Comparison of ENCODE assay signal across 8 cellular contexts in genomic region chr2:30147196-30147714, GRCh38. TPM values are rescaled to one million over a fixed set of nuclear protein-coding genes. Genes with fewer than 3 reads are reported as not detected.
DNase-seq lines count a peak whose midpoint lies in the region; ATAC-seq and TF ChIP-seq lines count a peak whose summit lies in the region.

No MANE protein-coding gene starts in this region.

- peak overlapping the region; percentile 75 for H3K4me3 Mint-ChIP-seq in activated CD8-positive, alpha-beta memory T cell treated with anti-CD3 and anti-CD28 coated beads, Interleukin-2, amount 10 ng/mL, durations not matched to agents 7 days and 5 days
- peak overlapping the region; percentile 84 for H3K4me3 Mint-ChIP-seq in activated naive CD4-positive, alpha-beta T cell treated with anti-CD3 and anti-CD28 coated beads, Interleukin-2, amount 10 ng/mL, durations not matched to agents 7 days and 5 days

- H3K9me3 Mint-ChIP-seq in activated CD8-positive, alpha-beta memory T cell treated with anti-CD3 and anti-CD28 coated beads, Interleukin-2, amount 10 ng/mL, durations not matched to agents 7 days and 5 days (ENCODE audit: low read depth): no peaks in the 10 kb centered on the region
- H3K9me3 Mint-ChIP-seq in activated naive CD4-positive, alpha-beta T cell treated with anti-CD3 and anti-CD28 coated beads, Interleukin-2, amount 10 ng/mL, durations not matched to agents 7 days and 5 days: no peaks in the 10 kb centered on the region

- ATAC-seq in activated CD8-positive, alpha-beta memory T cell treated with anti-CD3 and anti-CD28 coated beads, Interleukin-2, amount 10 ng/mL, durations not matched to agents 7 days and 5 days: peak; percentile 3
- ATAC-seq in HG03460 (IDR thresholded peaks at IDR 0.05; ENCODE audit: unreplicated experiment): peak; percentile 0
- no peak for ATAC-seq in HG02623 (IDR thresholded peaks at IDR 0.05; ENCODE audit: unreplicated experiment)

- CTCF ChIA-PET in activated CD8-positive, alpha-beta memory T cell treated with anti-CD3 and anti-CD28 coated beads, Interleukin-2, amount 10 ng/mL, durations not matched to agents 7 days and 5 days (lab: Charles Lee): interaction anchor here (0.7 to 8.8 kb wide), 10 partner anchors 9 to 565 kb away, joined by 3 to 127 read pairs (median 4); no protein-coding TSS in a partner anchor
- CTCF ChIA-PET in activated naive CD4-positive, alpha-beta T cell treated with anti-CD3 and anti-CD28 coated beads, Interleukin-2, amount 10 ng/mL, durations not matched to agents 7 days and 5 days (lab: Charles Lee): interaction anchor here (0.6 to 6.8 kb wide), 7 partner anchors 10 to 565 kb away, joined by 3 to 79 read pairs (median 6); no protein-coding TSS in a partner anchor

- H3K4me1 ChIP-seq in iPS DF 6.9 (ENCODE audit: control insufficient read depth, insufficient read depth, low read length) (peaks cover 2% of the 10 kb centered on the region; the same call in 1 of the 2 replicates), smooth muscle cell (ENCODE audit: low read depth) (peaks cover 39% of the 10 kb centered on the region)

- no peaks in the 10 kb centered on the region for H3K27me3 Mint-ChIP-seq in activated CD8-positive, alpha-beta memory T cell treated with anti-CD3 and anti-CD28 coated beads, Interleukin-2, amount 10 ng/mL, durations not matched to agents 7 days and 5 days
- no peaks in the 10 kb centered on the region for H3K27me3 Mint-ChIP-seq in activated naive CD4-positive, alpha-beta T cell treated with anti-CD3 and anti-CD28 coated beads, Interleukin-2, amount 10 ng/mL, durations not matched to agents 7 days and 5 days

- H3K27ac ChIP-seq in iPS DF 6.9 (ENCODE audit: low read length) (no peak overlapping the region), smooth muscle cell (ENCODE audit: low read depth) (peak overlapping the region; percentile 100)

- H4K20me1 ChIP-seq in smooth muscle cell (ENCODE audit: low read depth): peaks cover 45% of the 10 kb centered on the region

- no CpG with 5 or more reads among the region's 79 CpGs for WGBS in iPS DF 6.9 (ENCODE audit: insufficient coverage, insufficient read length)
- WGBS in smooth muscle cell (ENCODE audit: low lambda C conversion rate): 1% methylated on average over 18 of the region's 79 CpGs

- H3K27ac Mint-ChIP-seq in activated CD8-positive, alpha-beta memory T cell treated with anti-CD3 and anti-CD28 coated beads, Interleukin-2, amount 10 ng/mL, durations not matched to agents 7 days and 5 days: peak overlapping the region; percentile 54
- H3K27ac Mint-ChIP-seq in activated naive CD4-positive, alpha-beta T cell treated with anti-CD3 and anti-CD28 coated beads, Interleukin-2, amount 10 ng/mL, durations not matched to agents 7 days and 5 days: peak overlapping the region; percentile 90

- H3F3A ChIP-seq in smooth muscle cell (ENCODE audit: low read depth): peaks cover 7% of the 10 kb centered on the region

- peaks cover 33% of the 10 kb centered on the region for H3K4me1 Mint-ChIP-seq in activated CD8-positive, alpha-beta memory T cell treated with anti-CD3 and anti-CD28 coated beads, Interleukin-2, amount 10 ng/mL, durations not matched to agents 7 days and 5 days
- H3K4me1 Mint-ChIP-seq in activated naive CD4-positive, alpha-beta T cell treated with anti-CD3 and anti-CD28 coated beads, Interleukin-2, amount 10 ng/mL, durations not matched to agents 7 days and 5 days: peaks cover 42% of the 10 kb centered on the region

- no peak for TF ChIP-seq CTCF in smooth muscle cell (IDR thresholded peaks at IDR 0.05; ENCODE audit: borderline replicate concordance, insufficient read depth, poor library complexity, severe bottlenecking)

- H3K27me3 ChIP-seq in iPS DF 6.9 (ENCODE audit: control insufficient read depth, insufficient read depth, low read length) (no peaks in the 10 kb centered on the region), smooth muscle cell (ENCODE audit: low read depth) (no peaks in the 10 kb centered on the region)

- H3K4me2 ChIP-seq in smooth muscle cell: peak overlapping the region; percentile 93

- H3K4me3 ChIP-seq in iPS DF 6.9 (ENCODE audit: low read length) (peak overlapping the region; percentile 60), smooth muscle cell (peak overlapping the region; percentile 96)

- H3K36me3 Mint-ChIP-seq in activated CD8-positive, alpha-beta memory T cell treated with anti-CD3 and anti-CD28 coated beads, Interleukin-2, amount 10 ng/mL, durations not matched to agents 7 days and 5 days: peaks cover 5% of the 10 kb centered on the region
- H3K36me3 Mint-ChIP-seq in activated naive CD4-positive, alpha-beta T cell treated with anti-CD3 and anti-CD28 coated beads, Interleukin-2, amount 10 ng/mL, durations not matched to agents 7 days and 5 days: peaks cover 17% of the 10 kb centered on the region

- no peak overlapping the region for H2AFZ ChIP-seq in smooth muscle cell (ENCODE audit: low read depth)

- no peak for DNase-seq in activated CD8-positive, alpha-beta memory T cell treated with anti-CD3 and anti-CD28 coated beads, Interleukin-2, amount 10 ng/mL, durations not matched to agents 7 days and 5 days
- no peak for DNase-seq in activated CD8-positive, alpha-beta memory T cell treated with anti-CD3 and anti-CD28 coated beads for 24 hours
- no peak for DNase-seq in activated naive CD4-positive, alpha-beta T cell treated with anti-CD3 and anti-CD28 coated beads, Interleukin-2, amount 10 ng/mL, durations not matched to agents 7 days and 5 days
- no peak for DNase-seq in iPS DF 6.9 (ENCODE audit: low read depth, low spot score)
- DNase-seq in smooth muscle cell (lab: John Stamatoyannopoulos, UW; ENCODE audit: unreplicated experiment): no peak
- no peak for DNase-seq in NCI-H1092 (lab: John Stamatoyannopoulos, UW)

- H3K9me3 ChIP-seq in iPS DF 6.9 (ENCODE audit: control insufficient read depth, insufficient read depth, low read length): no peaks in the 10 kb centered on the region
- H3K9me3 ChIP-seq in smooth muscle cell (replicated peaks; ENCODE audit: low read depth): no peaks in the 10 kb centered on the region

- peaks cover 45% of the 10 kb centered on the region for H3K79me2 ChIP-seq in smooth muscle cell (ENCODE audit: low read depth)

- H3K36me3 ChIP-seq in iPS DF 6.9 (ENCODE audit: control insufficient read depth, insufficient read depth, low read length) (no peaks in the 10 kb centered on the region), smooth muscle cell (ENCODE audit: low read depth) (no peaks in the 10 kb centered on the region)

- peak overlapping the region; percentile 100 for H3K9ac ChIP-seq in smooth muscle cell (ENCODE audit: low read depth)

RNA-seq across cellular contexts. Expression of gene YPEL5, which starts 0.4 kb away (rescaled TPM):
- 10 to 100 TPM; 24.2 to 26.5 TPM for total RNA-seq in activated CD8-positive, alpha-beta memory T cell treated with anti-CD3 and anti-CD28 coated beads, Interleukin-2, amount 10 ng/mL, durations not matched to agents 7 days and 5 days
- 155 and 167 TPM in 2 replicates for total RNA-seq in smooth muscle cell
- polyA plus RNA-seq in smooth muscle cell: 95.7 and 120 TPM in 2 replicates
